In genomic region chr6:143664171-143664570, GRCh38 we compare ENCODE assay signal across 22 cellular contexts. TPM values are rescaled to one million over a fixed set of nuclear protein-coding genes. Genes with fewer than 3 reads are reported as not detected.
DNase-seq lines count a peak whose midpoint lies in the region; ATAC-seq, FAIRE-seq and TF ChIP-seq lines count a peak whose summit lies in the region.
"Had no signal": no experiment of that assay in that cellular context is flagged by ENCODE, and none has a peak within 500 bp of the region (broad histone marks: within the 10 kb centered on the region; RNA-seq: fewer than 3 reads in every experiment).

No MANE protein-coding gene starts in this region.

- peak; percentile 16 for FAIRE-seq in RCC 7860 (lab: Jason Lieb, UNC)
- peak; percentile 21 for FAIRE-seq in endometrium (lab: Jason Lieb, UNC)
- peak; percentile 88 for FAIRE-seq in kidney (lab: Jason Lieb, UNC)
- FAIRE-seq: A549, GM12878, GM18507, H54 had no signal

- H3K27ac ChIP-seq in kidney (ENCODE audit: low read depth in 2 of 2, low read length in 2 of 2): no peak overlapping the region
- H3K27ac ChIP-seq: A549 had no signal

- H3K9me3 ChIP-seq in kidney (ENCODE audit: control insufficient read depth in 1 of 2, low read length in 2 of 2): peaks cover 0 to 6% of the 10 kb centered on the region in 2 donors
- H3K9me3 ChIP-seq: A549, HAP-1 had no signal

- intact Hi-C loops in kidney (cut with DNase I): no loop called here

- no peaks in the 10 kb centered on the region for H3K36me3 ChIP-seq in kidney (ENCODE audit: control insufficient read depth in 1 of 2, insufficient read depth in 2 of 2, low read length in 2 of 2)
- H3K36me3 ChIP-seq: HAP-1 had no signal

- TF ChIP-seq CTCF in kidney (IDR thresholded peaks at IDR 0.05; ENCODE audit: borderline replicate concordance, extremely low read depth, insufficient read depth): no peak

- no peaks in the 10 kb centered on the region for H3K4me1 ChIP-seq in kidney (ENCODE audit: control insufficient read depth in 1 of 2, insufficient read depth in 1 of 2, low read depth in 1 of 2, low read length in 2 of 2)
- H3K4me1 ChIP-seq: A549, HAP-1 had no signal

- no peak overlapping the region for H3K4me3 ChIP-seq in kidney (ENCODE audit: low read length in 2 of 2)
- H3K4me3 ChIP-seq: A549, GM12878, HAP-1 had no signal

- DNase-seq in RCC 7860 (ENCODE audit: low spot score) (no peak), kidney (no peak), D341Med (ENCODE audit: low spot score) (no peak)
- DNase-seq: 8988T; C1 segment of cervical spinal cord; Calu3; CD4-positive, alpha-beta memory T cell; COR-L47; DMS153; DND-41; GDM1; GOT3; HFFc6 had no signal

- no peak for ATAC-seq in HG02973 (IDR thresholded peaks at IDR 0.05; ENCODE audit: unreplicated experiment)
- ATAC-seq in HG03521 (IDR thresholded peaks at IDR 0.05; ENCODE audit: unreplicated experiment): no peak
- no peak for ATAC-seq in HG03565 (IDR thresholded peaks at IDR 0.05; ENCODE audit: unreplicated experiment)
- ATAC-seq: A549, GM12878 had no signal

- no peak overlapping the region for H3K9ac ChIP-seq in kidney (ENCODE audit: low read length in 2 of 2)

RNA-seq across cellular contexts. Expression of gene PHACTR2, which starts 13.6 kb away (rescaled TPM):
- 56.1 TPM for total RNA-seq in kidney
- 3.5 TPM for polyA plus RNA-seq in kidney (ENCODE audit: insufficient read depth, low read depth, low replicate concordance)
